Comparison of ENCODE assay signal across 8 cellular contexts in the genomic region with DNA sequence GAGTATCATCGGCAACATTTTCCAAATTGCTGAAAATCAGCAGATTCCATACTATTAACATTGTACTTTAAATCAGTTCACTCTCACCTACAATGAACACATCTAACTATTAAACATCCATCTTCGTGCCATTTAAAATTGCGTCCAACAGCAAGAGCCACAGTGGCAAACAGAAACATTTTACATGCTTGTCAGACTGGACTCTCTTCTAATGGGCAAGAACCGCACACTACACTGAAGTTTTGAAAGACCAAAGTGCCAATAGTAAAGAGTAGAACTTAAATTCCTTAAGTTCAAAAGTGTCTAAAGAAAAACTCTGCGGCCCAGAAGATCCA. TPM values are rescaled to one million over a fixed set of nuclear protein-coding genes. Genes with fewer than 3 reads are reported as not detected.
DNase-seq lines count a peak whose midpoint lies in the region; ATAC-seq and TF ChIP-seq lines count a peak whose summit lies in the region.

No MANE protein-coding gene starts in this region.

- no peaks in the 10 kb centered on the region for H3K9me3 ChIP-seq in thymus (ENCODE audit: control insufficient read depth)

- peak overlapping the region; percentile 80 for H3K27ac ChIP-seq in thymus (ENCODE audit: low read depth)

- no peak for DNase-seq in activated CD4-positive, alpha-beta T cell treated with anti-CD3 and anti-CD28 coated beads for 36 hours
- DNase-seq in activated CD4-positive, alpha-beta T cell treated with anti-CD3 and anti-CD28 coated beads, Interleukin-2, amount 50 U/mL, for 1 hour = no peak
- DNase-seq in astrocyte of the cerebellum (ENCODE audit: low read depth) = no peak
- no peak for DNase-seq in lower leg skin (ENCODE audit: low spot score in 2 of 2)
- DNase-seq in NCI-H82 treated with DMSO at 0.1 percent for 48 hours (lab: John Stamatoyannopoulos, UW; ENCODE audit: unreplicated experiment) = no peak
- DNase-seq in dermis blood vessel endothelial cell = no peak
- DNase-seq in SW 1271 (lab: John Stamatoyannopoulos, UW) = no peak

- TF ChIP-seq POLR2A in lower leg skin (IDR thresholded peaks at IDR 0.05) = no peak

- WGBS in lower leg skin, 2 donors = 0 to 2% methylated on average over 5 of the region's 5 CpGs
- under 1% methylated on average over 5 of the region's 5 CpGs for WGBS in thymus

- H3K4me1 Mint-ChIP-seq in activated CD4-positive, alpha-beta T cell treated with anti-CD3 and anti-CD28 coated beads for 36 hours = peaks cover 46% of the 10 kb centered on the region

- H3K4me3 ChIP-seq in astrocyte of the cerebellum (ENCODE audit: low read depth, low read length) (peak overlapping the region; percentile 98), lower leg skin (ENCODE audit: low read depth, poor library complexity, severe bottlenecking) (peak overlapping the region; percentile 93), thymus (ENCODE audit: low read length) (peak overlapping the region; percentile 82)

- H3K9me3 Mint-ChIP-seq in activated CD4-positive, alpha-beta T cell treated with anti-CD3 and anti-CD28 coated beads for 36 hours (ENCODE audit: low read depth) = no peaks in the 10 kb centered on the region

- POLR2A ChIA-PET in activated CD4-positive, alpha-beta T cell treated with anti-CD3 and anti-CD28 coated beads for 36 hours (lab: Charles Lee) = interaction anchor here (1.0 to 2.9 kb wide), 3 partner anchors 12 to 278 kb away, joined by 6 to 119 read pairs (median 7); partner anchors contain the start of genes ARL6IP1, COQ7 and SMG1

- TF ChIP-seq CTCF in astrocyte of the cerebellum (IDR thresholded peaks at IDR 0.05; ENCODE audit: low read depth, low read length, missing control alignments) (no peak), lower leg skin (IDR thresholded peaks at IDR 0.05) (no peak)

- peaks cover 60% of the 10 kb centered on the region for H3K36me3 ChIP-seq in thymus (ENCODE audit: control insufficient read depth, insufficient read depth)

- H3K4me3 Mint-ChIP-seq in activated CD4-positive, alpha-beta T cell treated with anti-CD3 and anti-CD28 coated beads for 36 hours = peak overlapping the region; percentile 99

- intact Hi-C loops in activated CD4-positive, alpha-beta T cell treated with anti-CD3 and anti-CD28 coated beads for 36 hours (cut with DNase I, micrococcal nuclease) = no loop called here
- intact Hi-C loops in lower leg skin (cut with DNase I; ENCODE audit: low total_unique reads) = no loop called here

- no peaks in the 10 kb centered on the region for H3K27me3 ChIP-seq in thymus (ENCODE audit: control insufficient read depth, insufficient read depth)

- CTCF ChIA-PET in activated CD4-positive, alpha-beta T cell treated with anti-CD3 and anti-CD28 coated beads for 36 hours (lab: Charles Lee) = interaction anchor here (1.0 to 3.5 kb wide), 4 partner anchors 10 to 16 kb away, joined by 3 to 26 read pairs (median 5); partner anchors contain the start of gene ARL6IP1

- no peaks in the 10 kb centered on the region for H3K27me3 Mint-ChIP-seq in activated CD4-positive, alpha-beta T cell treated with anti-CD3 and anti-CD28 coated beads for 36 hours

- ATAC-seq in activated CD4-positive, alpha-beta T cell treated with anti-CD3 and anti-CD28 coated beads for 36 hours = no peak

- in situ Hi-C loops in astrocyte of the cerebellum (cut with HindIII; ENCODE audit: low sequenced_read_pairs) = no loop called here

- H3K36me3 Mint-ChIP-seq in activated CD4-positive, alpha-beta T cell treated with anti-CD3 and anti-CD28 coated beads for 36 hours (ENCODE audit: low read depth) = peaks cover 82% of the 10 kb centered on the region

- H3K4me1 ChIP-seq in thymus (ENCODE audit: control insufficient read depth, insufficient read depth, low read length) = peaks cover 21% of the 10 kb centered on the region

- H3K27ac Mint-ChIP-seq in activated CD4-positive, alpha-beta T cell treated with anti-CD3 and anti-CD28 coated beads for 36 hours = peak overlapping the region; percentile 99

RNA-seq across cellular contexts. Expression of gene RPS15A, which starts 0.7 kb away (rescaled TPM):
- 1,000 to 10,000 TPM; 1,904 to 2,150 TPM for total RNA-seq in activated CD4-positive, alpha-beta T cell treated with anti-CD3 and anti-CD28 coated beads for 36 hours
- total RNA-seq in lower leg skin = 1,000 to 10,000 TPM; 1,497 to 2,701 (median 1,801) TPM
- polyA plus RNA-seq in thymus = 6,819 TPM
- 1,454 and 3,996 TPM in 2 replicates for total RNA-seq in dermis blood vessel endothelial cell

RNA-seq across cellular contexts. Expression of gene ARL6IP1, which starts 11.9 kb away (rescaled TPM):
- total RNA-seq in activated CD4-positive, alpha-beta T cell treated with anti-CD3 and anti-CD28 coated beads for 36 hours = 100 to 1,000 TPM in 1 of 2 experiments, 10 to 100 TPM in 1; 92.0 to 102 TPM
- total RNA-seq in lower leg skin = 100 to 1,000 TPM in 3 of 4 donors, 10 to 100 TPM in 1; 97.6 to 186 (median 124) TPM
- polyA plus RNA-seq in thymus = 120 TPM
- 795 and 1,035 TPM in 2 replicates for total RNA-seq in dermis blood vessel endothelial cell
